ENCODE assay signal across 1 cellular context in genomic region chr3:62226601-62227339, GRCh38.
TF ChIP-seq lines count a peak whose summit lies in the region.

No MANE protein-coding gene starts in this region.

TF ChIP-seq in GM23338, 12 proteins besides CTCF, POLR2A, EP300 and RAD21 (continued from another document):
- no peak for TF ChIP-seq ZNF462 (CRISPR knock-in tag; IDR thresholded peaks at IDR 0.05)
- no peak for TF ChIP-seq JUNB (IDR thresholded peaks at IDR 0.05; ENCODE audit: unreplicated experiment)
- TF ChIP-seq STAT1 (IDR thresholded peaks at IDR 0.05; ENCODE audit: unreplicated experiment) = no peak
